Comparison of ENCODE assay signal across 24 cellular contexts in genomic region chr9:91345978-91346377, GRCh38.
"Had no signal": no experiment of that assay in that cellular context is flagged by ENCODE, and none has a peak within 500 bp of the region (broad histone marks: within the 10 kb centered on the region; RNA-seq: fewer than 3 reads in every experiment).

No MANE protein-coding gene starts in this region.

- DNase-seq: heart right ventricle; immature natural killer cell; kidney; left colon; left lung; lower lobe of right lung; naive thymus-derived CD8-positive, alpha-beta T cell; ovary; right lobe of liver; stimulated activated CD4-positive, alpha-beta T cell treated with anti-CD3 and anti-CD28 coated beads, Interleukin-1b, Interleukin-23, amount 100 ng/mL, for 48 hours; stimulated activated CD4-positive, alpha-beta T cell treated with anti-CD3 and anti-CD28 coated beads, Interleukin-2, amount 100 ng/mL, for 48 hours; stimulated activated CD4-positive, alpha-beta T cell treated with anti-CD3 and anti-CD28 coated beads, Interleukin-4, amount 100 ng/mL, for 4 hours; stimulated activated CD8-positive, alpha-beta memory T cell treated with anti-CD3 and anti-CD28 coated beads, Interleukin-4, amount 100 ng/mL, for 48 hours; stimulated activated naive CD4-positive, alpha-beta T cell; tibial artery; trophoblast cell; upper lobe of right lung had no signal

- H3K9me3 ChIP-seq: lower lobe of right lung, ovary, right lobe of liver, suprapubic skin, thoracic aorta, tibial artery, upper lobe of right lung had no signal

- H3K4me3 ChIP-seq: heart right ventricle, hepatocyte, left lung, lower lobe of right lung, ovary, right atrium auricular region, right lobe of liver, smooth muscle cell, suprapubic skin, thoracic aorta, tibial artery, upper lobe of right lung had no signal

- H3K9me3 Mint-ChIP-seq: immature natural killer cell; stimulated activated naive CD8-positive, alpha-beta T cell treated with anti-CD3 and anti-CD28 coated beads, Interleukin-15, Interleukin-2, amounts not matched to agents 100 ng/mL and 50 ng/mL, for 24 hours had no signal

- H3K27ac ChIP-seq: heart right ventricle, hepatocyte, left lung, lower lobe of right lung, ovary, right atrium auricular region, right lobe of liver, suprapubic skin, thoracic aorta, tibial artery, upper lobe of right lung had no signal

- H3K27me3 ChIP-seq: heart right ventricle, hepatocyte, left lung, ovary, right atrium auricular region, right lobe of liver, suprapubic skin, tibial artery, upper lobe of right lung had no signal

- H3K36me3 ChIP-seq: ovary, right lobe of liver had no signal

- H3K27me3 Mint-ChIP-seq: naive thymus-derived CD8-positive, alpha-beta T cell; progenitor cell of endocrine pancreas; stimulated activated naive CD8-positive, alpha-beta T cell treated with anti-CD3 and anti-CD28 coated beads, Interleukin-15, Interleukin-2, amounts not matched to agents 100 ng/mL and 50 ng/mL, for 24 hours had no signal

- ATAC-seq: heart right ventricle; left colon; left lung; lower lobe of right lung; naive thymus-derived CD8-positive, alpha-beta T cell; right lobe of liver; upper lobe of right lung had no signal

- H3K27ac Mint-ChIP-seq: immature natural killer cell; naive thymus-derived CD8-positive, alpha-beta T cell; progenitor cell of endocrine pancreas; stimulated activated naive CD8-positive, alpha-beta T cell treated with anti-CD3 and anti-CD28 coated beads, Interleukin-15, Interleukin-2, amounts not matched to agents 100 ng/mL and 50 ng/mL, for 24 hours had no signal

- H3K4me1 ChIP-seq: lower lobe of right lung, right atrium auricular region, upper lobe of right lung had no signal

- H3K4me3 Mint-ChIP-seq: immature natural killer cell; naive thymus-derived CD8-positive, alpha-beta T cell; stimulated activated naive CD8-positive, alpha-beta T cell treated with anti-CD3 and anti-CD28 coated beads, Interleukin-15, Interleukin-2, amounts not matched to agents 100 ng/mL and 50 ng/mL, for 24 hours had no signal
